1 cellular context compared by ENCODE assay signal in genomic region chr10:132774905-132775863, GRCh38.
TF ChIP-seq lines count a peak whose summit lies in the region.

No MANE protein-coding gene starts in this region.

TF ChIP-seq in GM23338, 12 proteins besides CTCF, POLR2A, EP300 and RAD21 (continued from another document):
- TF ChIP-seq, protein P1, sequence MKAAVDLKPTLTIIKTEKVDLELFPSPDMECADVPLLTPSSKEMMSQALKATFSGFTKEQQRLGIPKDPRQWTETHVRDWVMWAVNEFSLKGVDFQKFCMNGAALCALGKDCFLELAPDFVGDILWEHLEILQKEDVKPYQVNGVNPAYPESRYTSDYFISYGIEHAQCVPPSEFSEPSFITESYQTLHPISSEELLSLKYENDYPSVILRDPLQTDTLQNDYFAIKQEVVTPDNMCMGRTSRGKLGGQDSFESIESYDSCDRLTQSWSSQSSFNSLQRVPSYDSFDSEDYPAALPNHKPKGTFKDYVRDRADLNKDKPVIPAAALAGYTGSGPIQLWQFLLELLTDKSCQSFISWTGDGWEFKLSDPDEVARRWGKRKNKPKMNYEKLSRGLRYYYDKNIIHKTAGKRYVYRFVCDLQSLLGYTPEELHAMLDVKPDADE (IDR thresholded peaks at IDR 0.05): no peak
